8 cellular contexts compared by ENCODE assay signal in the genomic region with DNA sequence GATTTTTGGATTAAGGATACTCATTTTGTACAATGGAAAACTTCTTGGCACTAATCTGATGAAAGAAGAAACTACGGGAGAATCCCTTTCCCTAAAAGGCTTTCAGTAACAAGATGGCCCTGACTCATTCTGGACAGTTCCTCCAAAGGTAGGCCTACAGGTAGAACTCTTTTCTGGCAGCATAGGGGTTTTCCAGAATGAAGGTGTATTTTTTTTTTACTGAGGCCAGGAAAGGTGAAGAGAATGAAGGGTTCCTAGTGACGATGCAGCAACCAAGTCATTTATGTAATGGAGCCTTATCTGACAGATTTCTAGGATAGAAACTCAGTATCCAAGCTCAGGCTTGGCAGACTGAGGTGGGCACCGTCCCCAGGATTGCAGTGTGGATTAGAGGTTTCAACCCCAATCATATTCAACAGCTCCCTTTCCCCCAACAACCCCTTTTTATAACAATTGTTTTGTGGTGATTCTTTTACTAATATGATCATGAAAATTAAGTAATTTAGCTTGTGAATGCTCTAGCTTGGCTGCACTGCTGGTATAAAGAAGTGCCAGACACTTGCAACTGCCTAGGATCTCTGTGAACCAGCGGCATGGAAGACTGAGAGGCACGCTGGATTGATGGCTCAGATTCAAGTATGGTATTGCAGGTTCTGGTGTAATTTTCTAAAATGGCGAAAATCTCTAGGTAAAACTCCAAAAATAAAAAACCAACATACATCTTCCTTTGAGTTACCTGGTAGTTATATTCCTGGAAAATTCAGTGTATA. TPM values are rescaled to one million over a fixed set of nuclear protein-coding genes. Genes with fewer than 3 reads are reported as not detected.
DNase-seq lines count a peak whose midpoint lies in the region; ATAC-seq, FAIRE-seq and TF ChIP-seq lines count a peak whose summit lies in the region.

No MANE protein-coding gene starts in this region.

- peak overlapping the region; percentile 82; the same call in 1 of the 2 replicates for H3K9ac ChIP-seq in HepG2 (ENCODE audit: insufficient read depth, low read depth, low read length)

- no peaks in the 10 kb centered on the region for H3K36me3 ChIP-seq in HepG2 (replicated peaks in 1 of 2; ENCODE audit: control insufficient read depth in 1 of 2, insufficient read depth in 2 of 2, low read length in 2 of 2)
- H3K36me3 ChIP-seq in testis (ENCODE audit: low read depth, missing control alignments), result no peaks in the 10 kb centered on the region

- peak overlapping the region; percentile 34 for H2AFZ ChIP-seq in HepG2 (ENCODE audit: low read length)

- peak overlapping the region in 2 of 3 experiments; percentile 85 to 98; a peak in 5 of 6 replicates for H3K4me3 ChIP-seq in HepG2 (replicated peaks in 1 of 3; ENCODE audit: insufficient read depth in 1 of 3, low read depth in 2 of 3, low read length in 3 of 3)
- no peak overlapping the region for H3K4me3 ChIP-seq in testis

- no TSS peak for BruUV-seq in HepG2 (replicated peaks; lab: Mats Ljungman, UMichigan)

- H3K9me3 ChIP-seq in HepG2 (ENCODE audit: low read length), result no peaks in the 10 kb centered on the region
- no peaks in the 10 kb centered on the region for H3K9me3 ChIP-seq in testis

- H3K27ac Mint-ChIP-seq in activated CD4-positive, alpha-beta T cell treated with anti-CD3 and anti-CD28 coated beads, Interleukin-2, amount 10 ng/mL, durations not matched to agents 24 days and 14 days, result peak overlapping the region; percentile 100
- H3K27ac Mint-ChIP-seq in activated naive CD4-positive, alpha-beta T cell treated with anti-CD3 and anti-CD28 coated beads, Interleukin-2, amount 50 U/mL, for 72 hours, result peak overlapping the region; percentile 100

- no peak for TF ChIP-seq CTCF in HepG2 (CRISPR knock-in tag; IDR thresholded peaks at IDR 0.05)
- no peak for TF ChIP-seq CTCF in testis (IDR thresholded peaks at IDR 0.05)

- peak overlapping the region; percentile 82 for H3K27ac ChIP-seq in HepG2 (ENCODE audit: extremely low read length, insufficient read depth, low read length)
- H3K27ac ChIP-seq in testis, result peak overlapping the region; percentile 97 to 99

- WGBS in HepG2 (ENCODE audit: low lambda C conversion rate), result 46% methylated on average over 6 of the region's 6 CpGs
- 73 to 77% methylated on average over 6 of the region's 6 CpGs for WGBS in testis, 2 donors

- CTCF ChIA-PET in HepG2 (lab: Yijun Ruan, JAX; ENCODE audit: low intra/inter-chr PET ratio, low total read pairs), result no interaction called here

- H4K20me1 ChIP-seq in HepG2 (ENCODE audit: insufficient read depth, low read length), result no peaks in the 10 kb centered on the region

- H3K4me3 Mint-ChIP-seq in activated CD4-positive, alpha-beta T cell treated with anti-CD3 and anti-CD28 coated beads, Interleukin-2, amount 10 ng/mL, durations not matched to agents 24 days and 14 days, result peak overlapping the region; percentile 99

- H3K9me3 Mint-ChIP-seq in activated CD4-positive, alpha-beta T cell treated with anti-CD3 and anti-CD28 coated beads, Interleukin-2, amount 10 ng/mL, durations not matched to agents 24 days and 14 days, result no peaks in the 10 kb centered on the region
- no peaks in the 10 kb centered on the region for H3K9me3 Mint-ChIP-seq in activated naive CD4-positive, alpha-beta T cell treated with anti-CD3 and anti-CD28 coated beads, Interleukin-2, amount 50 U/mL, for 72 hours

- H3K79me2 ChIP-seq in HepG2 (ENCODE audit: insufficient read depth, low read length), result no peaks in the 10 kb centered on the region

- peaks cover 52% of the 10 kb centered on the region for H3K4me1 ChIP-seq in HepG2 (ENCODE audit: insufficient read depth, low read length)
- H3K4me1 ChIP-seq in testis, result peaks cover 4% of the 10 kb centered on the region

- FAIRE-seq in HepG2 (lab: Jason Lieb, UNC), result no peak

- H3K36me3 Mint-ChIP-seq in activated CD4-positive, alpha-beta T cell treated with anti-CD3 and anti-CD28 coated beads, Interleukin-2, amount 10 ng/mL, durations not matched to agents 24 days and 14 days (ENCODE audit: low read depth), result peaks cover 18% of the 10 kb centered on the region
- H3K36me3 Mint-ChIP-seq in activated naive CD4-positive, alpha-beta T cell treated with anti-CD3 and anti-CD28 coated beads, Interleukin-2, amount 50 U/mL, for 72 hours, result peaks cover 28 to 34% of the 10 kb centered on the region in 2 donors

- no peaks in the 10 kb centered on the region for H3K27me3 ChIP-seq in HepG2 (ENCODE audit: control insufficient read depth in 1 of 2, insufficient read depth in 2 of 2, low read length in 2 of 2)
- H3K27me3 ChIP-seq in testis, result no peaks in the 10 kb centered on the region

- intact Hi-C loops in activated CD4-positive, alpha-beta T cell treated with anti-CD3 and anti-CD28 coated beads, Interleukin-2, amount 10 ng/mL, durations not matched to agents 24 days and 14 days (cut with micrococcal nuclease), result loop anchor here (1.0 to 10.0 kb wide), 8 partner anchors 8 to 903 kb away; partner anchors contain the start of genes B2M, MFAP1, PATL2 and SPG11
- intact Hi-C loops in HepG2 (cut with micrococcal nuclease; ENCODE audit: unreplicated experiment), result loop anchor here (2.0 to 5.0 kb wide), 3 partner anchors 17 to 185 kb away; partner anchors contain the start of genes B2M, PATL2 and SPG11
- intact Hi-C loops in testis (cut with DNase I; ENCODE audit: low total_unique reads), result no loop called here

- peak in 1 of 2 donors; percentile 3 for ATAC-seq in activated naive CD4-positive, alpha-beta T cell treated with anti-CD3 and anti-CD28 coated beads, Interleukin-2, amount 50 U/mL, for 72 hours
- ATAC-seq in HepG2, result no peak
- ATAC-seq in HG03354 (IDR thresholded peaks at IDR 0.05; ENCODE audit: poor library complexity, severe bottlenecking, unreplicated experiment), result no peak
- no peak for ATAC-seq in GM21381 (IDR thresholded peaks at IDR 0.05; ENCODE audit: unreplicated experiment)
- no peak for ATAC-seq in GM18868 (IDR thresholded peaks at IDR 0.05; ENCODE audit: unreplicated experiment)

- H3K27me3 Mint-ChIP-seq in activated CD4-positive, alpha-beta T cell treated with anti-CD3 and anti-CD28 coated beads, Interleukin-2, amount 10 ng/mL, durations not matched to agents 24 days and 14 days, result peaks cover 2% of the 10 kb centered on the region

- in situ Hi-C loops in HepG2 (cut with HindIII; ENCODE audit: extremely low pct_ligation_motif_present, low pct_unique_long_range_greater_than_20kb), result no loop called here

- TF ChIP-seq RAD21 in HepG2 (CRISPR knock-in tag; IDR thresholded peaks at IDR 0.05), result no peak

- POLR2A ChIA-PET in HepG2 (lab: Yijun Ruan, JAX), result interaction anchor here (1.3 to 3.8 kb wide), 7 partner anchors 11 to 185 kb away, joined by 3 to 157 read pairs (median 7); partner anchors contain the start of genes B2M, PATL2 and SPG11

- peak overlapping the region; percentile 79 for H3K4me2 ChIP-seq in HepG2 (ENCODE audit: low read depth, low read length)

- TF ChIP-seq EP300 in HepG2 (IDR thresholded peaks at IDR 0.05; ENCODE audit: low read depth in 2 of 2, low read length in 2 of 2), result no peak
- no peak for TF ChIP-seq EP300 in HepG2 (CRISPR knock-in tag; IDR thresholded peaks at IDR 0.05; ENCODE audit: borderline replicate concordance)

- TF ChIP-seq POLR2A in HepG2 (IDR thresholded peaks at IDR 0.05; ENCODE audit: insufficient read depth in 1 of 2, low read depth in 2 of 2, low read length in 2 of 2), result no peak
- TF ChIP-seq POLR2A in testis (IDR thresholded peaks at IDR 0.05), result no peak

- peaks cover 63% of the 10 kb centered on the region for H3K4me1 Mint-ChIP-seq in activated CD4-positive, alpha-beta T cell treated with anti-CD3 and anti-CD28 coated beads, Interleukin-2, amount 10 ng/mL, durations not matched to agents 24 days and 14 days

- peak; percentile 76 for DNase-seq in activated CD4-positive, alpha-beta T cell treated with anti-CD3 and anti-CD28 coated beads, Interleukin-2, amount 10 ng/mL, durations not matched to agents 24 days and 14 days
- DNase-seq in activated CD4-positive, alpha-beta T cell treated with anti-CD3 and anti-CD28 coated beads for 4 hours, result no peak
- DNase-seq in activated naive CD4-positive, alpha-beta T cell treated with anti-CD3 and anti-CD28 coated beads, Interleukin-2, amount 50 U/mL, for 72 hours (ENCODE audit: low spot score in 2 of 2), result no peak
- no peak for DNase-seq in HepG2 (ENCODE audit: low spot score)
- DNase-seq in testis, result no peak

RNA-seq across cellular contexts. Expression of gene TRIM69, which starts 8.7 kb away (rescaled TPM):
- 38.6 and 42.7 TPM in 2 replicates for total RNA-seq in activated CD4-positive, alpha-beta T cell treated with anti-CD3 and anti-CD28 coated beads, Interleukin-2, amount 10 ng/mL, durations not matched to agents 24 days and 14 days
- total RNA-seq in activated naive CD4-positive, alpha-beta T cell treated with anti-CD3 and anti-CD28 coated beads, Interleukin-2, amount 50 U/mL, for 72 hours, result 10 to 100 TPM; 60.8 to 68.8 TPM
- total RNA-seq in HepG2 (2016; rRNA removed; fragmentation: Illumina TruSeq; extraction: Trizol), result 2.6 and 4.0 TPM in 2 replicates
- 2.6 and 3.3 TPM in 2 replicates for total RNA-seq in HepG2 (2016; cell fraction: cytosol; rRNA removed; fragmentation: Illumina TruSeq; extraction: Trizol; ENCODE audit: low read depth)
- total RNA-seq in HepG2 (2016; cell fraction: insoluble cytoplasmic fraction; rRNA removed; fragmentation: Illumina TruSeq; extraction: Trizol), result 2.7 and 3.4 TPM in 2 replicates
- 5.1 and 6.1 TPM in 2 replicates for total RNA-seq in HepG2 (2016; cell fraction: membrane; rRNA removed; fragmentation: Illumina TruSeq; extraction: Trizol)
- total RNA-seq in HepG2 (2016; cell fraction: nucleus; rRNA removed; fragmentation: Illumina TruSeq; extraction: Trizol), result 2.0 TPM in 2 replicates
- 2.7 and 3.2 TPM in 2 replicates for polyA plus RNA-seq in HepG2 (2011; rRNA removed)
- 2.1 and 2.9 TPM in 2 replicates for polyA plus RNA-seq in HepG2 (2011; cell fraction: cytosol; rRNA removed)
- polyA plus RNA-seq in HepG2 (2011; cell fraction: nucleus; rRNA removed), result 0.88 and 1.4 TPM in 2 replicates
- 2.3 and 2.6 TPM in 2 replicates for polyA plus RNA-seq in HepG2 (2012)
- 2.8 and 4.0 TPM in 2 replicates for polyA plus RNA-seq in HepG2 (2016; cell fraction: cytosol; fragmentation: Illumina TruSeq; extraction: Trizol; ENCODE audit: low read depth)
- 5.4 and 8.8 TPM in 2 replicates for polyA plus RNA-seq in HepG2 (2016; cell fraction: insoluble cytoplasmic fraction; fragmentation: Illumina TruSeq; extraction: Trizol; ENCODE audit: low read depth)
- polyA plus RNA-seq in HepG2 (2016; cell fraction: membrane; fragmentation: Illumina TruSeq; extraction: Trizol; ENCODE audit: low read depth), result 5.4 and 6.5 TPM in 2 replicates
- 2.5 and 2.8 TPM in 2 replicates for polyA plus RNA-seq in HepG2 (2016; cell fraction: nucleus; fragmentation: Illumina TruSeq; extraction: Trizol; ENCODE audit: insufficient read depth, low read depth)
- 3.3 and 13.1 TPM in 2 replicates for polyA minus RNA-seq in HepG2 (2011; rRNA and poly(A)+ RNA removed; ENCODE audit: low replicate concordance)
- polyA minus RNA-seq in HepG2 (2011; cell fraction: cytosol; rRNA and poly(A)+ RNA removed), result 2.7 and 3.2 TPM in 2 replicates
- polyA minus RNA-seq in HepG2 (2011; cell fraction: nucleus; rRNA and poly(A)+ RNA removed), result 1.7 and 2.2 TPM in 2 replicates
- 10 to 100 TPM; 19.1 to 23.5 TPM for total RNA-seq in testis
- 120 TPM for polyA plus RNA-seq in testis (ENCODE audit: insufficient read depth, low read depth, low replicate concordance)

RNA-seq across cellular contexts. Expression of gene B2M, which starts 16.3 kb away (rescaled TPM):
- total RNA-seq in activated CD4-positive, alpha-beta T cell treated with anti-CD3 and anti-CD28 coated beads, Interleukin-2, amount 10 ng/mL, durations not matched to agents 24 days and 14 days, result 4,380 and 4,481 TPM in 2 replicates
- total RNA-seq in activated naive CD4-positive, alpha-beta T cell treated with anti-CD3 and anti-CD28 coated beads, Interleukin-2, amount 50 U/mL, for 72 hours, result 1,000 to 10,000 TPM; 4,139 to 6,333 TPM
- total RNA-seq in HepG2 (2016; rRNA removed; fragmentation: Illumina TruSeq; extraction: Trizol), result 530 and 784 TPM in 2 replicates
- total RNA-seq in HepG2 (2016; cell fraction: cytosol; rRNA removed; fragmentation: Illumina TruSeq; extraction: Trizol; ENCODE audit: low read depth), result 119 and 125 TPM in 2 replicates
- 505 and 836 TPM in 2 replicates for total RNA-seq in HepG2 (2016; cell fraction: insoluble cytoplasmic fraction; rRNA removed; fragmentation: Illumina TruSeq; extraction: Trizol)
- total RNA-seq in HepG2 (2016; cell fraction: membrane; rRNA removed; fragmentation: Illumina TruSeq; extraction: Trizol), result 137 and 145 TPM in 2 replicates
- 527 and 591 TPM in 2 replicates for total RNA-seq in HepG2 (2016; cell fraction: nucleus; rRNA removed; fragmentation: Illumina TruSeq; extraction: Trizol)
- 754 and 857 TPM in 2 replicates for polyA plus RNA-seq in HepG2 (2011; rRNA removed)
- polyA plus RNA-seq in HepG2 (2011; cell fraction: cytosol; rRNA removed), result 1,404 and 3,087 TPM in 2 replicates
- polyA plus RNA-seq in HepG2 (2011; cell fraction: nucleus; rRNA removed), result 194 and 300 TPM in 2 replicates
- 589 and 873 TPM in 2 replicates for polyA plus RNA-seq in HepG2 (2012)
- polyA plus RNA-seq in HepG2 (2016; cell fraction: cytosol; fragmentation: Illumina TruSeq; extraction: Trizol; ENCODE audit: low read depth), result 135 and 139 TPM in 2 replicates
- 442 and 475 TPM in 2 replicates for polyA plus RNA-seq in HepG2 (2016; cell fraction: insoluble cytoplasmic fraction; fragmentation: Illumina TruSeq; extraction: Trizol; ENCODE audit: low read depth)
- polyA plus RNA-seq in HepG2 (2016; cell fraction: membrane; fragmentation: Illumina TruSeq; extraction: Trizol; ENCODE audit: low read depth), result 123 and 125 TPM in 2 replicates
- polyA plus RNA-seq in HepG2 (2016; cell fraction: nucleus; fragmentation: Illumina TruSeq; extraction: Trizol; ENCODE audit: insufficient read depth, low read depth), result 916 and 917 TPM in 2 replicates
- 191 and 793 TPM in 2 replicates for polyA minus RNA-seq in HepG2 (2011; rRNA and poly(A)+ RNA removed; ENCODE audit: low replicate concordance)
- polyA minus RNA-seq in HepG2 (2011; cell fraction: cytosol; rRNA and poly(A)+ RNA removed), result 308 and 333 TPM in 2 replicates
- polyA minus RNA-seq in HepG2 (2011; cell fraction: nucleus; rRNA and poly(A)+ RNA removed), result 168 and 193 TPM in 2 replicates
- 1,000 to 10,000 TPM in 1 of 2 donors, 100 to 1,000 TPM in 1; 439 to 1,401 TPM for total RNA-seq in testis
- 2,068 TPM for polyA plus RNA-seq in testis (ENCODE audit: insufficient read depth, low read depth, low replicate concordance)

RNA-seq across cellular contexts. Expression of gene PATL2, which starts 16.5 kb away (rescaled TPM):
- total RNA-seq in activated CD4-positive, alpha-beta T cell treated with anti-CD3 and anti-CD28 coated beads, Interleukin-2, amount 10 ng/mL, durations not matched to agents 24 days and 14 days, result 10.9 and 13.5 TPM in 2 replicates
- 10 to 100 TPM; 12.4 to 30.7 TPM for total RNA-seq in activated naive CD4-positive, alpha-beta T cell treated with anti-CD3 and anti-CD28 coated beads, Interleukin-2, amount 50 U/mL, for 72 hours
- total RNA-seq in HepG2 (2016; rRNA removed; fragmentation: Illumina TruSeq; extraction: Trizol) (0.15 TPM in 1 of 2 replicates, not detected in the other), testis (under 1 TPM; 0.62 to 0.87 TPM)
- 0.30 TPM in 1 of 2 replicates, not detected in the other for total RNA-seq in HepG2 (2016; cell fraction: cytosol; rRNA removed; fragmentation: Illumina TruSeq; extraction: Trizol; ENCODE audit: low read depth)
- total RNA-seq in HepG2 (2016; cell fraction: insoluble cytoplasmic fraction; rRNA removed; fragmentation: Illumina TruSeq; extraction: Trizol), result 0.11 and 0.30 TPM in 2 replicates
- 0.14 TPM in 1 of 2 replicates, not detected in the other for total RNA-seq in HepG2 (2016; cell fraction: membrane; rRNA removed; fragmentation: Illumina TruSeq; extraction: Trizol)
- total RNA-seq in HepG2 (2016; cell fraction: nucleus; rRNA removed; fragmentation: Illumina TruSeq; extraction: Trizol), result 0.71 TPM in 1 of 2 replicates, not detected in the other
- polyA plus RNA-seq in HepG2 (2011; rRNA removed) (0.37 and 0.53 TPM in 2 replicates), testis (ENCODE audit: insufficient read depth, low read depth, low replicate concordance) (0.76 TPM)
- 0.11 and 0.32 TPM in 2 replicates for polyA plus RNA-seq in HepG2 (2011; cell fraction: cytosol; rRNA removed)
- 2.6 TPM in 2 replicates for polyA plus RNA-seq in HepG2 (2011; cell fraction: nucleus; rRNA removed)
- 0.44 and 0.49 TPM in 2 replicates for polyA plus RNA-seq in HepG2 (2012)
- polyA plus RNA-seq in HepG2 (2016; cell fraction: cytosol; fragmentation: Illumina TruSeq; extraction: Trizol; ENCODE audit: low read depth), result 0.24 TPM in 1 of 2 replicates, not detected in the other
- polyA plus RNA-seq in HepG2 (2016; cell fraction: insoluble cytoplasmic fraction; fragmentation: Illumina TruSeq; extraction: Trizol; ENCODE audit: low read depth), result 0.27 TPM in 1 of 2 replicates, not detected in the other
- polyA plus RNA-seq in HepG2 (2016; cell fraction: membrane; fragmentation: Illumina TruSeq; extraction: Trizol; ENCODE audit: low read depth), result 0.09 TPM in 1 of 2 replicates, not detected in the other
- 0.56 and 1.5 TPM in 2 replicates for polyA plus RNA-seq in HepG2 (2016; cell fraction: nucleus; fragmentation: Illumina TruSeq; extraction: Trizol; ENCODE audit: insufficient read depth, low read depth)
- 1.1 TPM in 1 of 2 replicates, not detected in the other for polyA minus RNA-seq in HepG2 (2011; rRNA and poly(A)+ RNA removed; ENCODE audit: low replicate concordance)
- polyA minus RNA-seq in HepG2 (2011; cell fraction: cytosol; rRNA and poly(A)+ RNA removed), result not detected in 2 replicates
- 0.39 and 1.5 TPM in 2 replicates for polyA minus RNA-seq in HepG2 (2011; cell fraction: nucleus; rRNA and poly(A)+ RNA removed)

Comparison
In these comparisons a context has a peak if more than half of its experiments do, and no peak if none do; other contexts are left out.
1. H3K4me3 ChIP-seq: peak in HepG2 (2 of 3); none in testis (0 of 2).